8 cellular contexts compared by ENCODE assay signal in genomic region chr3:141368062-141368924, GRCh38. TPM values are rescaled to one million over a fixed set of nuclear protein-coding genes. Genes with fewer than 3 reads are reported as not detected.
DNase-seq lines count a peak whose midpoint lies in the region; ATAC-seq, FAIRE-seq and TF ChIP-seq lines count a peak whose summit lies in the region.

ZBTB38 (plus strand) TSS chr3:141368504; CDS start chr3:141442389, 73,885 bp downstream.

- no peaks in the 10 kb centered on the region for H3K27me3 Mint-ChIP-seq in Calu3 (ENCODE audit: unreplicated experiment)

- peak within 1 kb of the TSS; percentile 97 for H3K27ac Mint-ChIP-seq in Calu3 (ENCODE audit: unreplicated experiment)

- TF ChIP-seq EP300 in Ishikawa (IDR thresholded peaks at IDR 0.05; ENCODE audit: borderline replicate concordance), result peak; percentile 65; the same call in 1 of the 2 replicates

- WGBS in pancreas, 2 donors, result 60 to 66% methylated on average over 26 of the region's 26 CpGs

- peaks cover 62% of the 10 kb centered on the region for H3K4me1 ChIP-seq in left ventricle myocardium inferior
- peaks cover 5 to 26% (median 13%) of the 10 kb centered on the region in 3 donors for H3K4me1 ChIP-seq in pancreas

- H3K4me3 Mint-ChIP-seq in Calu3 (ENCODE audit: low read depth, unreplicated experiment), result peak within 1 kb of the TSS; percentile 80

- H3K27me3 ChIP-seq in left ventricle myocardium inferior (ENCODE audit: low read depth), result no peaks in the 10 kb centered on the region
- no peaks in the 10 kb centered on the region for H3K27me3 ChIP-seq in pancreas

- ATAC-seq in pancreas, result peak; percentile 72 to 88 (median 81)
- ATAC-seq in GM18519 (IDR thresholded peaks at IDR 0.05; ENCODE audit: low FRiP score, unreplicated experiment), result no peak

- H3K27ac ChIP-seq in angular gyrus (ENCODE audit: low read depth, low read length), result peak within 1 kb of the TSS; percentile 95
- H3K27ac ChIP-seq in left ventricle myocardium inferior (replicated peaks), result peak within 1 kb of the TSS; percentile 93
- H3K27ac ChIP-seq in pancreas, result peak within 1 kb of the TSS; percentile 77 to 88 (median 86)

- DNase-seq in Calu3 (peak; percentile 100), left ventricle myocardium inferior (peak; percentile 88), pancreas (peak; percentile 72 to 87 (median 80)), NCI-H2107 (lab: John Stamatoyannopoulos, UW) (no peak)
- no peak for DNase-seq in stimulated activated CD4-positive, alpha-beta T cell treated with anti-CD3 and anti-CD28 coated beads, Interleukin-1b, Interleukin-23, amount 100 ng/mL, for 48 hours

- H3K4me3 ChIP-seq in left ventricle myocardium inferior (peak within 1 kb of the TSS; percentile 59), pancreas (peak within 1 kb of the TSS in 2 of 4 donors; percentile 10 to 25)

- H3K36me3 ChIP-seq in left ventricle myocardium inferior (peaks cover 7% of the 10 kb centered on the region), pancreas (no peaks in the 10 kb centered on the region)

- TF ChIP-seq CTCF in Calu3 (IDR thresholded peaks at IDR 0.05; ENCODE audit: unreplicated experiment), result no peak
- no peak for TF ChIP-seq CTCF in left ventricle myocardium inferior (IDR thresholded peaks at IDR 0.05; ENCODE audit: borderline replicate concordance)
- TF ChIP-seq CTCF in pancreas (IDR thresholded peaks at IDR 0.05), result no peak

- TSS peak; percentile 53 for BruUV-seq in Calu3 (replicated peaks; lab: Mats Ljungman, UMichigan)

- no peak for TF ChIP-seq RAD21 in Ishikawa (IDR thresholded peaks at IDR 0.05; ENCODE audit: low read depth)

- H3K4me1 Mint-ChIP-seq in Calu3 (ENCODE audit: low read depth, unreplicated experiment), result peaks cover 69% of the 10 kb centered on the region

- H3K9me3 ChIP-seq in left ventricle myocardium inferior (replicated peaks), result peaks cover 9% of the 10 kb centered on the region
- no peaks in the 10 kb centered on the region for H3K9me3 ChIP-seq in pancreas

- CTCF ChIA-PET in Calu3 (lab: Charles Lee), result interaction anchor here (0.7 to 2.8 kb wide), 8 partner anchors 11 to 92 kb away, joined by 3 to 19 read pairs (median 4); no protein-coding TSS in a partner anchor

- H3K9me3 Mint-ChIP-seq in Calu3 (ENCODE audit: low read depth, unreplicated experiment), result peaks cover 4% of the 10 kb centered on the region

- no peak for FAIRE-seq in pancreas (lab: Jason Lieb, UNC)

- intact Hi-C loops in Calu3 (cut with micrococcal nuclease; ENCODE audit: unreplicated experiment) (loop anchor here (2.0 kb wide), 1 partner anchor 73 kb away; no protein-coding TSS in a partner anchor), left ventricle myocardium inferior (cut with micrococcal nuclease) (no loop called here), pancreas (cut with DNase I) (loop anchor here in 1 of 3 donors (10.0 kb wide), 2 partner anchors 47 to 77 kb away; no protein-coding TSS in a partner anchor)

- H3K36me3 Mint-ChIP-seq in Calu3 (ENCODE audit: insufficient read depth, unreplicated experiment), result peaks cover 65% of the 10 kb centered on the region

TF ChIP-seq in Ishikawa, 13 proteins besides CTCF, POLR2A, EP300 and RAD21:
- TF ChIP-seq TEAD4 (IDR thresholded peaks at IDR 0.05) (peak; percentile 74), REST (IDR thresholded peaks at IDR 0.05; ENCODE audit: low read depth) (no peak), ZBTB7A (IDR thresholded peaks at IDR 0.05; ENCODE audit: low read depth) (no peak), NFIC (IDR thresholded peaks at IDR 0.05) (no peak), USF1 (IDR thresholded peaks at IDR 0.05) (no peak), MAX (IDR thresholded peaks at IDR 0.05) (peak; percentile 50), YY1 (IDR thresholded peaks at IDR 0.05; ENCODE audit: low read depth) (0 out of 2 replicates have a peak, but pooled peaks have one; percentile 36), CEBPB (IDR thresholded peaks at IDR 0.05) (no peak), CREB1 (IDR thresholded peaks at IDR 0.05; ENCODE audit: low read depth) (peak; percentile 43; the same call in 1 of the 2 replicates), EGR1 (IDR thresholded peaks at IDR 0.05) (no peak), TCF12 (IDR thresholded peaks at IDR 0.05; ENCODE audit: low read depth) (peak; percentile 73), TAF1 (IDR thresholded peaks at IDR 0.05; ENCODE audit: low read depth) (peak; percentile 49; the same call in 1 of the 2 replicates), FOXM1 (IDR thresholded peaks at IDR 0.05; ENCODE audit: borderline replicate concordance, low read depth) (no peak; the same call in 1 of the 2 replicates)

RNA-seq across cellular contexts. Expression of gene ZBTB38, which starts in this region (rescaled TPM):
- total RNA-seq in Calu3 (2022) (95.9 and 99.1 TPM in 2 replicates), left ventricle myocardium inferior (116 TPM), pancreas (10 to 100 TPM; 29.4 to 46.8 (median 31.7) TPM)
- 10 to 100 TPM in 1 of 2 donors, 1 to 10 TPM in 1; 5.7 to 11.2 TPM for polyA plus RNA-seq in pancreas

Comparison
In these comparisons a context has a peak if more than half of its experiments do, and no peak if none do; other contexts are left out.
1. DNase-seq: peak in Calu3 (single experiment), left ventricle myocardium inferior (single experiment) and pancreas (6 of 6); none in stimulated activated CD4-positive, alpha-beta T cell treated with anti-CD3 and anti-CD28 coated beads, Interleukin-1b, Interleukin-23, amount 100 ng/mL, for 48 hours (single experiment) and NCI-H2107 (single experiment).
2. Peak in every context shown above with its lines, with median percentiles within 50 percentile points of each other: H3K27ac ChIP-seq.